Comparison of ENCODE assay signal across 33 cellular contexts in the genomic region with DNA sequence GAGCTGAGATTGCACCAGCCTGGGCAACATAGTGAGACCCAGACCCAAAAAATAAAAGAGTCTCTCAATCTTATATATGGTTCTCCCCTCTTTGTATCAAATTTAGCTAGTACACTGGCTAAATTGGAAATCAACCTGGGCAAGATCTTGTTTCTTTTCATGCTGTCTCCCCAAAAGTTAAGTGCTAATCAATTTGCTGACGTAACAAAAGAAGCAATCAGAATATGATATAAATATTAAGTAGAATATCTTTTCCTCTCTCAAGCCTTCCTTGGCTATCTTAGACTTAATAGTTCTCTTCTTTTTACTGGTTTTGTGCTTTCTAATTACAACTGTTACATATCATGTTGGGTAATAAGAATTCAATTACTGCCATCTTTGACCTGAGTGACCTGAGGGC.
DNase-seq lines count a peak whose midpoint lies in the region; ATAC-seq, FAIRE-seq and TF ChIP-seq lines count a peak whose summit lies in the region.
"Had no signal": no experiment of that assay in that cellular context is flagged by ENCODE, and none has a peak within 500 bp of the region (broad histone marks: within the 10 kb centered on the region; RNA-seq: fewer than 3 reads in every experiment).

No MANE protein-coding gene starts in this region.

- no peaks in the 10 kb centered on the region for H3K79me1 ChIP-seq in IMR-90 (ENCODE audit: low read depth in 1 of 2, low read length in 2 of 2)

- no peak overlapping the region for H4K91ac ChIP-seq in IMR-90 (ENCODE audit: insufficient read depth, low read depth, low read length)

- H3K4me3 ChIP-seq in HepG2 (replicated peaks in 1 of 3; ENCODE audit: insufficient read depth in 1 of 3, low read depth in 2 of 3, low read length in 3 of 3) (no peak overlapping the region), right lobe of liver (no peak overlapping the region), A549 (no peak overlapping the region), IMR-90 (ENCODE audit: insufficient read depth, low read depth, low read length) (no peak overlapping the region), K562 (no peak overlapping the region)
- H3K4me3 ChIP-seq: BLaER1; BLaER1 treated with 17β-estradiol and CSF1 and Interleukin-3, amounts not matched to agents 10 nM and 100 nM had no signal

- H3K9ac ChIP-seq in HepG2 (ENCODE audit: insufficient read depth, low read depth, low read length), result no peak overlapping the region
- no peak overlapping the region for H3K9ac ChIP-seq in IMR-90 (ENCODE audit: low read depth, low read length)
- no peak overlapping the region for H3K9ac ChIP-seq in K562 (ENCODE audit: insufficient read depth in 1 of 2, low read depth in 2 of 2, low read length in 2 of 2)
- H3K9ac ChIP-seq: BLaER1; BLaER1 treated with 17β-estradiol and CSF1 and Interleukin-3, amounts not matched to agents 10 nM and 100 nM had no signal

- WGBS in HepG2 (ENCODE audit: low lambda C conversion rate), result 97% methylated on average over 1 of the region's 1 CpG
- WGBS in right lobe of liver (ENCODE audit: insufficient coverage, low coverage, low lambda C conversion rate, missing lambda C conversion rate), result 80% methylated on average over 1 of the region's 1 CpG
- 100% methylated on average over 1 of the region's 1 CpG for WGBS in A549 (ENCODE audit: missing lambda C conversion rate)
- whole genome bisulfite sequencing in IMR-90 (ENCODE audit: extremely low coverage in 2 of 2, insufficient read length in 1 of 2), 2 experiments, result no CpG with 5 or more reads among the region's 1 CpG
- WGBS in K562 (ENCODE audit: insufficient coverage, low coverage, missing lambda C conversion rate), result 100% methylated on average over 1 of the region's 1 CpG

- no peak overlapping the region for H2BK20ac ChIP-seq in IMR-90 (ENCODE audit: low read depth, low read length)

- H3K9me1 ChIP-seq in IMR-90 (ENCODE audit: insufficient read depth, low read length) (no peaks in the 10 kb centered on the region), K562 (ENCODE audit: control insufficient read depth, insufficient read depth, low read length) (no peaks in the 10 kb centered on the region)

- H2AFZ ChIP-seq in HepG2 (ENCODE audit: low read length), result no peak overlapping the region
- no peak overlapping the region for H2AFZ ChIP-seq in IMR-90 (replicated peaks; ENCODE audit: low read length, poor library complexity)
- H2AFZ ChIP-seq in K562 (ENCODE audit: low read depth, low read length), result no peak overlapping the region

- no peaks in the 10 kb centered on the region for H3K27me3 ChIP-seq in HepG2 (ENCODE audit: control insufficient read depth in 1 of 2, insufficient read depth in 2 of 2, low read length in 2 of 2)
- H3K27me3 ChIP-seq in right lobe of liver, result no peaks in the 10 kb centered on the region
- H3K27me3 ChIP-seq in IMR-90 (ENCODE audit: control insufficient read depth, insufficient read depth, low read length), result no peaks in the 10 kb centered on the region; the same call in none of the 2 replicates
- no peaks in the 10 kb centered on the region for H3K27me3 ChIP-seq in K562 (ENCODE audit: control insufficient read depth in 2 of 2, insufficient read depth in 2 of 2, low read length in 2 of 2)
- H3K27me3 ChIP-seq: BE2C; BLaER1; BLaER1 treated with 17β-estradiol and CSF1 and Interleukin-3, amounts not matched to agents 10 nM and 100 nM had no signal

- no peak overlapping the region for H2AK5ac ChIP-seq in IMR-90 (ENCODE audit: low read depth, low read length)

- in situ Hi-C loops in HepG2 (cut with HindIII; ENCODE audit: extremely low pct_ligation_motif_present, low pct_unique_long_range_greater_than_20kb) (no loop called here), IMR-90 (cut with MboI; ENCODE audit: low sequenced_read_pairs) (no loop called here), K562 (cut with MboI) (no loop called here)

- CTCF ChIA-PET in HepG2 (lab: Yijun Ruan, JAX; ENCODE audit: low intra/inter-chr PET ratio, low total read pairs), result no interaction called here
- CTCF ChIA-PET in A549 (lab: Yijun Ruan, JAX), result no interaction called here
- CTCF ChIA-PET in IMR-90 (lab: Yijun Ruan, JAX), result no interaction called here
- CTCF ChIA-PET in K562 (lab: Yijun Ruan, JAX; ENCODE audit: low intra/inter-chr PET ratio), result no interaction called here

- DNase-seq in HepG2 (ENCODE audit: low spot score) (no peak), right lobe of liver (no peak), A549 (ENCODE audit: low read depth in 1 of 2, low spot score in 1 of 2) (no peak), IMR-90 (no peak), K562 (ENCODE audit: extremely low read depth in 1 of 4, low spot score in 3 of 4) (no peak), NCI-H2171 treated with DMSO at 0.1 percent for 48 hours (lab: John Stamatoyannopoulos, UW) (no peak), activated gamma-delta T cell treated with Interleukin-2 at 50 U/mL for 16 hours (no peak), NCI-H1417 treated with DMSO at 0.1 percent for 48 hours (lab: John Stamatoyannopoulos, UW) (no peak)
- DNase-seq: 8988T; ACHN; AML-193; BE2C; C1 segment of cervical spinal cord; Caco-2; Calu3; CD4-positive, alpha-beta memory T cell; CD4-positive, alpha-beta T cell; CD4-positive, CD25-positive, alpha-beta regulatory T cell; CD8-positive, alpha-beta memory T cell; CD8-positive, alpha-beta T cell; COR-L47; DMS 273 treated with DMSO at 0.1 percent for 48 hours; DMS153; DMS79; DMS79 treated with DMSO at 0.1 percent for 48 hours; DND-41; EL had no signal

- H3K36me3 ChIP-seq in HepG2 (replicated peaks in 1 of 2; ENCODE audit: control insufficient read depth in 1 of 2, insufficient read depth in 2 of 2, low read length in 2 of 2) (no peaks in the 10 kb centered on the region; a peak in 1 of 5 replicates), right lobe of liver (no peaks in the 10 kb centered on the region), IMR-90 (ENCODE audit: control insufficient read depth, insufficient read depth, low read length) (no peaks in the 10 kb centered on the region), K562 (ENCODE audit: control insufficient read depth, insufficient read depth, low read length) (no peaks in the 10 kb centered on the region)
- H3K36me3 ChIP-seq: BE2C; BLaER1; BLaER1 treated with 17β-estradiol and CSF1 and Interleukin-3, amounts not matched to agents 10 nM and 100 nM had no signal

- H3K4me1 ChIP-seq in HepG2 (ENCODE audit: insufficient read depth, low read length), result peaks cover 7% of the 10 kb centered on the region; the same call in 1 of the 2 replicates
- peaks cover 0 to 7% (median 0%) of the 10 kb centered on the region in 4 donors for H3K4me1 ChIP-seq in right lobe of liver
- no peaks in the 10 kb centered on the region for H3K4me1 ChIP-seq in A549
- H3K4me1 ChIP-seq in IMR-90 (ENCODE audit: control insufficient read depth, insufficient read depth, low read length), result no peaks in the 10 kb centered on the region
- H3K4me1 ChIP-seq in K562 (replicated peaks in 1 of 2; ENCODE audit: control insufficient read depth in 2 of 2, insufficient read depth in 2 of 2, low read length in 2 of 2), result no peaks in the 10 kb centered on the region; a peak in 1 of 5 replicates
- H3K4me1 ChIP-seq: BE2C had no signal

- dilution Hi-C loops in IMR-90 (cut with HindIII; ENCODE audit: low sequenced_read_pairs, unreplicated experiment), result no loop called here

- H4K20me1 ChIP-seq in HepG2 (ENCODE audit: insufficient read depth, low read length) (no peaks in the 10 kb centered on the region; the same call in 1 of the 2 replicates), IMR-90 (ENCODE audit: insufficient read depth, low read length) (no peaks in the 10 kb centered on the region), K562 (replicated peaks; ENCODE audit: control insufficient read depth, insufficient read depth, low read length) (no peaks in the 10 kb centered on the region)
- H4K20me1 ChIP-seq: BLaER1; BLaER1 treated with 17β-estradiol and CSF1 and Interleukin-3, amounts not matched to agents 10 nM and 100 nM had no signal

- TF ChIP-seq EP300 in HepG2 (IDR thresholded peaks at IDR 0.05; ENCODE audit: low read depth in 2 of 2, low read length in 2 of 2), result no peak
- no peak for TF ChIP-seq EP300 in HepG2 (CRISPR knock-in tag; IDR thresholded peaks at IDR 0.05; ENCODE audit: borderline replicate concordance)
- TF ChIP-seq EP300 in A549 (IDR thresholded peaks at IDR 0.05), result no peak
- TF ChIP-seq EP300 in K562 (IDR thresholded peaks at IDR 0.05; ENCODE audit: low read length), result no peak

- H2BK15ac ChIP-seq in IMR-90 (ENCODE audit: low read depth, low read length), result no peak overlapping the region

- H2BK5ac ChIP-seq in IMR-90 (ENCODE audit: low read depth, low read length, poor library complexity, severe bottlenecking), result no peak overlapping the region

- BruUV-seq in HepG2 (replicated peaks; lab: Mats Ljungman, UMichigan) (no TSS peak), IMR-90 (replicated peaks; lab: Mats Ljungman, UMichigan) (no TSS peak), K562 (replicated peaks; lab: Mats Ljungman, UMichigan) (no TSS peak)

- no peak overlapping the region for H4K8ac ChIP-seq in IMR-90 (ENCODE audit: low read depth in 2 of 2, low read length in 2 of 2)

- no peak overlapping the region for H3K4ac ChIP-seq in IMR-90 (ENCODE audit: low read depth, low read length)

- H3K14ac ChIP-seq in IMR-90 (replicated peaks; ENCODE audit: low read depth, low read length), result no peak overlapping the region

- POLR2A ChIA-PET in HepG2 (lab: Yijun Ruan, JAX), result no interaction called here
- POLR2A ChIA-PET in A549 (lab: Yijun Ruan, JAX), result no interaction called here
- POLR2A ChIA-PET in IMR-90 (lab: Charles Lee; ENCODE audit: unreplicated experiment), result no interaction called here
- POLR2A ChIA-PET in K562 (lab: Yijun Ruan, JAX), result no interaction called here

- no peak overlapping the region for H3K23ac ChIP-seq in IMR-90 (ENCODE audit: low read depth, low read length)

- H3K56ac ChIP-seq in IMR-90 (ENCODE audit: extremely low read depth, insufficient read depth, low read length), result no peak overlapping the region

- H3K9me3 ChIP-seq in HepG2 (ENCODE audit: low read length) (peaks cover 10% of the 10 kb centered on the region), right lobe of liver (no peaks in the 10 kb centered on the region), A549 (no peaks in the 10 kb centered on the region), IMR-90 (ENCODE audit: control insufficient read depth, insufficient read depth, low read length) (peaks cover 2% of the 10 kb centered on the region; the same call in 1 of the 2 replicates), K562 (replicated peaks; ENCODE audit: control insufficient read depth, insufficient read depth, low read depth, low read length) (no peaks in the 10 kb centered on the region)
- H3K9me3 ChIP-seq: BE2C had no signal

- TF ChIP-seq CTCF in HepG2 (CRISPR knock-in tag; IDR thresholded peaks at IDR 0.05) (no peak), right lobe of liver (IDR thresholded peaks at IDR 0.05) (no peak), A549 (IDR thresholded peaks at IDR 0.05) (no peak), IMR-90 (conservative IDR thresholded peaks at IDR 0.05; ENCODE audit: low read depth, low read length) (no peak), K562 (IDR thresholded peaks at IDR 0.05 in 2 of 3, conservative IDR thresholded peaks at IDR 0.05 in 1 of 3; ENCODE audit: insufficient read depth in 2 of 3, low read depth in 1 of 3, low read length in 3 of 3) (no peak)

- H4K5ac ChIP-seq in IMR-90 (ENCODE audit: low read depth, low read length), result no peak overlapping the region

- no peak for FAIRE-seq in HepG2 (lab: Jason Lieb, UNC)
- no peak for FAIRE-seq in A549 (lab: Jason Lieb, UNC)
- FAIRE-seq in K562 (lab: Jason Lieb, UNC), result no peak
- FAIRE-seq: A204.1, D721Med had no signal

- H3K4me2 ChIP-seq in HepG2 (ENCODE audit: low read depth, low read length) (no peak overlapping the region), A549 (no peak overlapping the region), IMR-90 (ENCODE audit: low read depth, low read length) (no peak overlapping the region), K562 (ENCODE audit: insufficient read depth, low read length) (no peak overlapping the region)
- H3K4me2 ChIP-seq: BLaER1; BLaER1 treated with 17β-estradiol and CSF1 and Interleukin-3, amounts not matched to agents 10 nM and 100 nM had no signal

- intact Hi-C loops in HepG2 (cut with micrococcal nuclease; ENCODE audit: unreplicated experiment), result no loop called here
- intact Hi-C loops in right lobe of liver (cut with DNase I), result no loop called here
- intact Hi-C loops in IMR-90 (cut with micrococcal nuclease), result no loop called here
- intact Hi-C loops in K562 (cut with micrococcal nuclease), result no loop called here

- H3K27ac ChIP-seq in HepG2 (ENCODE audit: extremely low read length, insufficient read depth, low read length) (no peak overlapping the region), right lobe of liver (no peak overlapping the region), A549 (no peak overlapping the region), IMR-90 (ENCODE audit: insufficient read depth, low read length) (no peak overlapping the region), K562 (ENCODE audit: extremely low read depth, low read depth, low read length) (no peak overlapping the region)
- H3K27ac ChIP-seq: 22Rv1; BLaER1; BLaER1 treated with 17β-estradiol and CSF1 and Interleukin-3, amounts not matched to agents 10 nM and 100 nM; C4-2B had no signal

- TF ChIP-seq POLR2A in HepG2 (IDR thresholded peaks at IDR 0.05; ENCODE audit: insufficient read depth in 1 of 2, low read depth in 2 of 2, low read length in 2 of 2) (no peak), right lobe of liver (IDR thresholded peaks at IDR 0.05) (no peak), A549 (IDR thresholded peaks at IDR 0.05; ENCODE audit: low read length) (no peak), IMR-90 (IDR thresholded peaks at IDR 0.05; ENCODE audit: low read depth, low read length) (no peak), K562 (conservative IDR thresholded peaks at IDR 0.05) (no peak)

- no peak overlapping the region for H2AK9ac ChIP-seq in IMR-90 (replicated peaks; ENCODE audit: low read depth, low read length, poor library complexity)

- TF ChIP-seq RAD21 in HepG2 (CRISPR knock-in tag; IDR thresholded peaks at IDR 0.05) (no peak), A549 (conservative IDR thresholded peaks at IDR 0.05 in 1 of 2, IDR thresholded peaks at IDR 0.05 in 1 of 2) (no peak), IMR-90 (IDR thresholded peaks at IDR 0.05; ENCODE audit: low read length) (no peak), K562 (CRISPR knock-in tag; conservative IDR thresholded peaks at IDR 0.05 in 1 of 2, IDR thresholded peaks at IDR 0.05 in 1 of 2) (no peak)

- H3K79me2 ChIP-seq in HepG2 (ENCODE audit: insufficient read depth, low read length), result peaks cover 20% of the 10 kb centered on the region
- no peaks in the 10 kb centered on the region; the same call in 2 of the 3 replicates for H3K79me2 ChIP-seq in K562 (ENCODE audit: control insufficient read depth, insufficient read depth, low read length)

- no peak overlapping the region for H2BK120ac ChIP-seq in IMR-90 (ENCODE audit: low read depth, low read length)

- no peak overlapping the region for H3K18ac ChIP-seq in IMR-90 (ENCODE audit: low read depth, low read length)

- ATAC-seq in HepG2 (no peak), right lobe of liver (no peak), A549 (no peak), IMR-90 (ENCODE audit: low read depth) (no peak), K562 (no peak)
- ATAC-seq: CD8-positive, alpha-beta T cell had no signal
